8 cellular contexts compared by ENCODE assay signal in the genomic region with DNA sequence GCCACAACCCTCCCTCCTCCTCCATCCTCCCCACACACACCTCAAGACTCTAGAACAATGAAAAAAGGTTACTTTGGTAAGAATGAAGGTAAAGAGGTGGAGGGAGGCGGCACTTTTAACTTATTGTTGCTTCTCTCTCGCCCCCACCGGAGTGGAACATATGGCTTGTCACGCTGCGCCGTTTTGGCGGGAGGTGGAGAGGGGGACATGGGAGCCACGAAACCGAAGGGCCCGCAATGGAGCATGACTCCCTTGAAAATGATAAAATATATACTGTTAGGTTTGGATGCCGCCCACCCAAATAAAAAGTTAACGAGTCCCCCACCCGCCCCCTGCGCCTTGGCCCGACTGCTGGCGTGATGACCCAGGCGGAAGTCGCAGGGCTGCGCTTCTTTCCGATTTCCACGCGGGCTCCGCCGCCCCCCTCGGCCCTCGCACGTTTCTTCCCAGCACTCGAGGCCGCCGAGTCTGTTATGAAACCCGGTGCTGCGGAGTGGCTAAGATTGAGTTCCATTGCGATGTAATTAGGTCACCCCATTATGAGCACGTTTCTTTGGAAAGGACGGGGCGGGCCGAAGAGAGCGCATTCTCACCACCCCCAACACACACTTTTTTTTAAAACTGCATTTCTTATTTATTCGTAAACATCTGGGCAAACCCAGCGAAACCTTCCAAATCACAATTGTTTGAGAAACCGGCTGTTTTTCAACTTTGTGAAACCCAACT. TPM values are rescaled to one million over a fixed set of nuclear protein-coding genes. Genes with fewer than 3 reads are reported as not detected.
DNase-seq lines count a peak whose midpoint lies in the region; ATAC-seq, FAIRE-seq and TF ChIP-seq lines count a peak whose summit lies in the region.

No MANE protein-coding gene starts in this region.

- H3K9me1 ChIP-seq in endothelial cell of umbilical vein (replicated peaks; ENCODE audit: control insufficient read depth, extremely low read depth, insufficient read depth, low read length): no peaks in the 10 kb centered on the region

- peak; percentile 84 for FAIRE-seq in endothelial cell of umbilical vein (lab: Jason Lieb, UNC)

- dilution Hi-C loops in endothelial cell of umbilical vein (cut with MboI; ENCODE audit: extremely low pct_ligation_motif_present, low sequenced_read_pairs): no loop called here

- H4K20me1 ChIP-seq in endothelial cell of umbilical vein (replicated peaks; ENCODE audit: control insufficient read depth, extremely low read depth, insufficient read depth, low read length): peaks cover 2% of the 10 kb centered on the region

- no TSS peak for BruUV-seq in endothelial cell of umbilical vein (replicated peaks; lab: Mats Ljungman, UMichigan)

- H3K27ac ChIP-seq in endothelial cell of umbilical vein (ENCODE audit: insufficient read depth, low read depth, low read length): peak overlapping the region; percentile 98

- ATAC-seq in GM21825 (IDR thresholded peaks at IDR 0.05; ENCODE audit: unreplicated experiment) (no peak), HG03342 (IDR thresholded peaks at IDR 0.05; ENCODE audit: unreplicated experiment) (no peak)

- H3K4me2 ChIP-seq in endothelial cell of umbilical vein (ENCODE audit: insufficient read depth, low read length): peak overlapping the region; percentile 75

- H3K4me3 ChIP-seq in GM08714 (ENCODE audit: low read length): peak overlapping the region; percentile 79
- H3K4me3 ChIP-seq in endothelial cell of umbilical vein (replicated peaks in 1 of 3; ENCODE audit: insufficient read depth in 1 of 3, low read depth in 1 of 3, low read length in 3 of 3): peak overlapping the region; percentile 59 to 72 (median 72)
- H3K4me3 ChIP-seq in mucosa of stomach (ENCODE audit: low read length): peak overlapping the region; percentile 93

- POLR2A ChIA-PET in endothelial cell of umbilical vein (lab: Charles Lee): no interaction called here

- DNase-seq in NCI-H1105 treated with DMSO at 0.1 percent for 48 hours (lab: John Stamatoyannopoulos, UW): peak; percentile 21
- DNase-seq in activated CD8-positive, alpha-beta memory T cell treated with anti-CD3 and anti-CD28 coated beads, Interleukin-2, amount 50 U/mL, for 4 hours: peak; percentile 86
- DNase-seq in endothelial cell of umbilical vein (ENCODE audit: low read depth, low spot score): peak; percentile 83
- peak; percentile 71 to 81 for DNase-seq in stimulated activated CD8-positive, alpha-beta memory T cell treated with anti-CD3 and anti-CD28 coated beads, Interleukin-7, amount 100 ng/mL, for 48 hours (ENCODE audit: extremely low read depth in 1 of 2, low read depth in 1 of 2)

- no peak for TF ChIP-seq POLR2A in endothelial cell of umbilical vein (IDR thresholded peaks at IDR 0.05; ENCODE audit: low read depth, low read length)

- no peak for TF ChIP-seq CTCF in endothelial cell of umbilical vein (IDR thresholded peaks at IDR 0.05; ENCODE audit: extremely low read depth in 1 of 2, insufficient read depth in 1 of 2, low read depth in 1 of 2, low read length in 2 of 2)

- H3K9ac ChIP-seq in endothelial cell of umbilical vein (replicated peaks; ENCODE audit: extremely low read depth, insufficient read depth, low read length): peak overlapping the region; percentile 96
- peak overlapping the region; percentile 99 for H3K9ac ChIP-seq in mucosa of stomach (ENCODE audit: low read length)

- H3K4me1 ChIP-seq in endothelial cell of umbilical vein (ENCODE audit: control insufficient read depth, extremely low read depth, insufficient read depth, low read length) (peaks cover 20% of the 10 kb centered on the region), mucosa of stomach (ENCODE audit: control insufficient read depth, insufficient read depth, low read length) (peaks cover 12% of the 10 kb centered on the region)

- CTCF ChIA-PET in endothelial cell of umbilical vein (lab: Charles Lee): interaction anchor here (1.1 to 3.0 kb wide), 4 partner anchors 13 to 595 kb away, joined by 3 to 20 read pairs (median 14); no protein-coding TSS in a partner anchor

- H3K36me3 ChIP-seq in endothelial cell of umbilical vein (ENCODE audit: control insufficient read depth in 2 of 2, extremely low read depth in 1 of 2, insufficient read depth in 2 of 2, low read length in 2 of 2) (peaks cover 5 to 6% of the 10 kb centered on the region in 2 experiments), mucosa of stomach (ENCODE audit: control insufficient read depth, insufficient read depth, low read length) (peaks cover 16% of the 10 kb centered on the region)

- H3K79me2 ChIP-seq in endothelial cell of umbilical vein (ENCODE audit: control insufficient read depth, insufficient read depth, low read length): peaks cover 49% of the 10 kb centered on the region

- no peaks in the 10 kb centered on the region for H3K9me3 ChIP-seq in endothelial cell of umbilical vein (replicated peaks; ENCODE audit: control insufficient read depth, insufficient read depth, low read length)
- no peaks in the 10 kb centered on the region for H3K9me3 ChIP-seq in mucosa of stomach (ENCODE audit: control insufficient read depth, low read length)

- H2AFZ ChIP-seq in endothelial cell of umbilical vein (ENCODE audit: low read depth, low read length): no peak overlapping the region

- H3K27me3 ChIP-seq in endothelial cell of umbilical vein (ENCODE audit: control insufficient read depth in 2 of 2, insufficient read depth in 2 of 2, low read length in 2 of 2) (no peaks in the 10 kb centered on the region), mucosa of stomach (ENCODE audit: control insufficient read depth, insufficient read depth, low read length) (no peaks in the 10 kb centered on the region)

- intact Hi-C loops in endothelial cell of umbilical vein (cut with micrococcal nuclease): loop anchor here (5.0 to 10.0 kb wide), 2 partner anchors 417 to 649 kb away; no protein-coding TSS in a partner anchor

TF ChIP-seq in endothelial cell of umbilical vein, 7 proteins besides CTCF, POLR2A, EP300 and RAD21:
- TF ChIP-seq POLR2AphosphoS5 (IDR thresholded peaks at IDR 0.05; ENCODE audit: insufficient read depth, low read depth, low read length) (peak; percentile 77), JUN (IDR thresholded peaks at IDR 0.05; ENCODE audit: borderline replicate concordance, insufficient read depth, insufficient read length, low read depth) (peak; percentile 28), MYC (IDR thresholded peaks at IDR 0.05; ENCODE audit: low read depth, low read length) (no peak)
- TF ChIP-seq, protein P1, sequence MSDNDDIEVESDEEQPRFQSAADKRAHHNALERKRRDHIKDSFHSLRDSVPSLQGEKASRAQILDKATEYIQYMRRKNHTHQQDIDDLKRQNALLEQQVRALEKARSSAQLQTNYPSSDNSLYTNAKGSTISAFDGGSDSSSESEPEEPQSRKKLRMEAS (IDR thresholded peaks at IDR 0.05; ENCODE audit: insufficient read depth, insufficient read length): peak; percentile 60

RNA-seq across cellular contexts. Expression of a gene that starts 1.4 kb away (rescaled TPM):
- total RNA-seq in endothelial cell of umbilical vein: 89.6 and 91.3 TPM in 2 replicates
- 46.0 and 63.3 TPM in 2 replicates for polyA plus RNA-seq in endothelial cell of umbilical vein
- 50.0 and 63.4 TPM in 2 replicates for polyA plus RNA-seq in endothelial cell of umbilical vein (2011; cell fraction: cytosol; rRNA removed)
- polyA plus RNA-seq in endothelial cell of umbilical vein (2011; cell fraction: nucleus; rRNA removed): 22.0 and 22.8 TPM in 2 replicates
- 52.4 and 76.4 TPM in 2 replicates for polyA plus RNA-seq in endothelial cell of umbilical vein (2012)
- 16.9 and 24.7 TPM in 2 replicates for polyA minus RNA-seq in endothelial cell of umbilical vein
- polyA minus RNA-seq in endothelial cell of umbilical vein (2011; cell fraction: cytosol; rRNA and poly(A)+ RNA removed): 34.5 TPM
- 15.7 and 25.6 TPM in 2 replicates for polyA minus RNA-seq in endothelial cell of umbilical vein (2011; cell fraction: nucleus; rRNA and poly(A)+ RNA removed)

Comparison
In these comparisons a context has a peak if more than half of its experiments do, and no peak if none do; other contexts are left out.
1. DNase-seq: peak in every context shown above with its lines; median percentile 86 in activated CD8-positive, alpha-beta memory T cell treated with anti-CD3 and anti-CD28 coated beads, Interleukin-2, amount 50 U/mL, for 4 hours; 83 in endothelial cell of umbilical vein; 76 in stimulated activated CD8-positive, alpha-beta memory T cell treated with anti-CD3 and anti-CD28 coated beads, Interleukin-7, amount 100 ng/mL, for 48 hours; 21 in NCI-H1105 treated with DMSO at 0.1 percent for 48 hours.